Comparison of ENCODE assay signal across 23 cellular contexts in genomic region chr2:47607315-47608061, GRCh38. TPM values are rescaled to one million over a fixed set of nuclear protein-coding genes. Genes with fewer than 3 reads are reported as not detected.
"Had no signal": no experiment of that assay in that cellular context is flagged by ENCODE, and none has a peak within 500 bp of the region (broad histone marks: within the 10 kb centered on the region; RNA-seq: fewer than 3 reads in every experiment).

No MANE protein-coding gene starts in this region.

- H3K9me3 ChIP-seq: MG63 had no signal

- FAIRE-seq: astrocyte, RCC 7860 had no signal

- ATAC-seq: activated T-cell treated with anti-CD3 and anti-CD28 coated beads, Interleukin-2, amount 50 U/mL, for 4 hours; PC-3 had no signal

- H3K4me3 ChIP-seq: MG63 had no signal

- H3K36me3 ChIP-seq: MG63 had no signal

- DNase-seq: activated B cell treated with CpG ODN at 0.5 μM for 24 hours; activated CD4-positive, alpha-beta memory T cell treated with anti-CD3 and anti-CD28 coated beads for 36 hours; activated CD4-positive, alpha-beta T cell treated with anti-CD3 and anti-CD28 coated beads for 1 hour; activated CD4-positive, alpha-beta T cell treated with anti-CD3 and anti-CD28 coated beads, Interleukin-2, amount 10 ng/mL, durations not matched to agents 24 days and 14 days; activated CD8-positive, alpha-beta memory T cell treated with anti-CD3 and anti-CD28 coated beads for 24 hours; activated gamma-delta T cell; activated naive CD4-positive, alpha-beta T cell treated with anti-CD3 and anti-CD28 coated beads for 36 hours; activated T-cell treated with anti-CD3 and anti-CD28 coated beads, Interleukin-2, amount 50 U/mL, for 4 hours; amygdala; MG63; MV-4-11; NCI-H1105; NCI-H1436; NCI-H1694 treated with DMSO at 0.1 percent for 48 hours; NCI-H2029 treated with DMSO at 0.1 percent for 48 hours; NCI-H446; NCI-H524; PC-3; SHP77 treated with DMSO at 0.1 percent for 48 hours; T-helper 9 cell had no signal

- H3K27me3 ChIP-seq: MG63 had no signal

RNA-seq across cellular contexts. Expression of gene KCNK12, which starts 36.7 kb away (rescaled TPM):
- total RNA-seq: SK-MEL-5 had no signal
